7 cellular contexts compared by ENCODE assay signal in genomic region chr7:4683884-4684565, GRCh38. TPM values are rescaled to one million over a fixed set of nuclear protein-coding genes. Genes with fewer than 3 reads are reported as not detected.
A peak's percentile ranks its signal among the peaks of the same experiment; 100 is the strongest.
DNase-seq lines count a peak whose midpoint lies in the region; ATAC-seq and TF ChIP-seq lines count a peak whose summit lies in the region.

No MANE protein-coding gene starts in this region.

- H3K27ac ChIP-seq in layer of hippocampus (ENCODE audit: low read depth, low read length): peak overlapping the region; percentile 76

- peaks cover 46% of the 10 kb centered on the region for H3K4me1 Mint-ChIP-seq in central memory CD8-positive, alpha-beta T cell

- peaks cover 14% of the 10 kb centered on the region for H3K36me3 Mint-ChIP-seq in central memory CD8-positive, alpha-beta T cell (ENCODE audit: insufficient read depth)

- no peaks in the 10 kb centered on the region for H3K9me3 Mint-ChIP-seq in central memory CD8-positive, alpha-beta T cell

- H3K27me3 Mint-ChIP-seq in central memory CD8-positive, alpha-beta T cell: peaks cover 6% of the 10 kb centered on the region

- TF ChIP-seq CTCF in GM12873 (IDR thresholded peaks at IDR 0.05; ENCODE audit: insufficient read depth, low read depth, low read length, missing control alignments): peak; percentile 48

- H3K27ac Mint-ChIP-seq in central memory CD8-positive, alpha-beta T cell (ENCODE audit: low read depth): peak overlapping the region; percentile 95

- H3K4me3 Mint-ChIP-seq in central memory CD8-positive, alpha-beta T cell: peak overlapping the region; percentile 93

- ATAC-seq in HG03342 (IDR thresholded peaks at IDR 0.05; ENCODE audit: unreplicated experiment): peak; percentile 30
- ATAC-seq in central memory CD8-positive, alpha-beta T cell (replicated peaks; ENCODE audit: extremely low read depth, poor library complexity, severe bottlenecking): peak; percentile 44

- DNase-seq in T1000 (lab: John Stamatoyannopoulos, UW): peak; percentile 24
- no peak for DNase-seq in central memory CD8-positive, alpha-beta T cell (ENCODE audit: low spot score in 2 of 2)
- peak; percentile 58 for DNase-seq in stimulated activated CD4-positive, alpha-beta T cell treated with anti-CD3 and anti-CD28 coated beads, Interleukin-4, amount 100 ng/mL, for 24 hours
- no peak for DNase-seq in mesenteric fat pad (ENCODE audit: low spot score)

- no peaks in the 10 kb centered on the region for H3K27me3 ChIP-seq in layer of hippocampus (ENCODE audit: control insufficient read depth, insufficient read depth, low read length)

RNA-seq across cellular contexts. Expression of gene FOXK1, which starts 1.9 kb away (rescaled TPM):
- 30.2 TPM for total RNA-seq in mesenteric fat pad

Comparison
In these comparisons a context has a peak if more than half of its experiments do, and no peak if none do; other contexts are left out.
1. DNase-seq: peak in T1000 (single experiment) and stimulated activated CD4-positive, alpha-beta T cell treated with anti-CD3 and anti-CD28 coated beads, Interleukin-4, amount 100 ng/mL, for 24 hours (single experiment); none in central memory CD8-positive, alpha-beta T cell (0 of 2) and mesenteric fat pad (single experiment).